33 cellular contexts compared by ENCODE assay signal in the genomic region with DNA sequence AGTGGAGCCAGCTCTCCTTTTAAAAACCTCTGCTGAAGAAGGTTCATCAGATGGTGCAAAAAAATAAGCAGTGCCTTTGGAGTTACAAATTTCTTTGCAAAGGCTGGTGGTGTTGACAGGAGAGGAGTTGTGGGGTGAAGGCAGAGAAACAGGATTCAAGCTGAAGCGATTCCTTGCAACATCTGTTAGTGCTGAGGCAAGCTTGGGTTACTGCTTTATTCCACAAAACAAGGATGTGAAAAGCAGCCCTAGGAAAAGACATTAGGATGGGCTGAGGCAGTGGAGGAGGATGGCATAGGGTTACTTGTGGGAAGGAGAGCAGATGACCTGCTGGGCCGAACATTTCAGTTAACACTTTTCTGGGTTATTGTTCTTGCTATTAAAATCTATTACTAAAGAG.
A peak's percentile ranks its signal among the peaks of the same experiment; 100 is the strongest.
DNase-seq lines count a peak whose midpoint lies in the region; ATAC-seq, FAIRE-seq and TF ChIP-seq lines count a peak whose summit lies in the region.
"Had no signal": no experiment of that assay in that cellular context is flagged by ENCODE, and none has a peak within 500 bp of the region (broad histone marks: within the 10 kb centered on the region; RNA-seq: fewer than 3 reads in every experiment).

No MANE protein-coding gene starts in this region.

- no peaks in the 10 kb centered on the region for H4K20me1 ChIP-seq in IMR-90 (ENCODE audit: insufficient read depth, low read length)

- ATAC-seq in IMR-90 (ENCODE audit: low read depth) (0 out of 2 replicates have a peak, but pooled peaks have one; percentile 17), left ventricle myocardium superior (peak; percentile 39), left lobe of liver (no peak)
- ATAC-seq: activated CD8-positive, alpha-beta T cell treated with anti-CD3 and anti-CD28 coated beads for 36 hours; activated T-helper 17 cell treated with anti-CD3 and anti-CD28 coated beads, Interleukin-2, amount 50 U/mL, for 72 hours; upper lobe of right lung had no signal

- H2BK20ac ChIP-seq in IMR-90 (ENCODE audit: low read depth, low read length): no peak overlapping the region

- H3K9ac ChIP-seq in IMR-90 (ENCODE audit: low read depth, low read length): no peak overlapping the region
- H3K9ac ChIP-seq: parathyroid adenoma had no signal

- no peaks in the 10 kb centered on the region for H3K27me3 ChIP-seq in IMR-90 (ENCODE audit: control insufficient read depth, insufficient read depth, low read length)
- H3K27me3 ChIP-seq in ascending aorta: no peaks in the 10 kb centered on the region
- H3K27me3 ChIP-seq: breast epithelium, MG63, upper lobe of right lung had no signal

- DNase-seq in IMR-90 (no peak), ascending aorta (ENCODE audit: low spot score in 2 of 2) (no peak), left ventricle myocardium superior (no peak), skeletal muscle cell (ENCODE audit: low read depth) (peak; percentile 46), RKO (ENCODE audit: low spot score) (no peak), GM12891 (ENCODE audit: insufficient read length, low spot score) (no peak), left lobe of liver (ENCODE audit: low spot score) (no peak), NCI-H1436 (lab: John Stamatoyannopoulos, UW) (no peak)
- DNase-seq: activated CD4-positive, alpha-beta T cell treated with anti-CD3 and anti-CD28 coated beads for 1 hour; activated CD8-positive, alpha-beta T cell treated with anti-CD3 and anti-CD28 coated beads for 36 hours; activated naive CD4-positive, alpha-beta T cell treated with anti-CD3 and anti-CD28 coated beads, Interleukin-2, amount 50 U/mL, for 16 hours; amniotic stem cell; C1 segment of cervical spinal cord; DMS53; HCEC 1CT; head of caudate nucleus; KG1; kidney glomerular epithelial cell; mammary epithelial cell; MG63; NCI-H1105 treated with DMSO at 0.1 percent for 48 hours; NCI-H2029; NCI-H226; NCI-H526 treated with DMSO at 0.1 percent for 48 hours; PC-9; SIG-M5; stimulated activated CD4-positive, alpha-beta T cell treated with anti-CD3 and anti-CD28 coated beads, Interleukin-2, amount 100 ng/mL, for 48 hours; upper lobe of right lung had no signal

- no peak overlapping the region for H2BK120ac ChIP-seq in IMR-90 (ENCODE audit: low read depth, low read length)

- H3K79me1 ChIP-seq in IMR-90 (ENCODE audit: low read depth in 1 of 2, low read length in 2 of 2): no peaks in the 10 kb centered on the region

- TF ChIP-seq CTCF in IMR-90 (conservative IDR thresholded peaks at IDR 0.05; ENCODE audit: low read depth, low read length): no peak
- no peak for TF ChIP-seq CTCF in ascending aorta (IDR thresholded peaks at IDR 0.05)

- 0 out of 2 replicates have a peak overlapping the region, but pooled peaks have one; percentile 46 for H3K23ac ChIP-seq in IMR-90 (ENCODE audit: low read depth, low read length)

- intact Hi-C loops in IMR-90 (cut with micrococcal nuclease): no loop called here
- intact Hi-C loops in ascending aorta (cut with DNase I): no loop called here
- intact Hi-C loops in left ventricle myocardium superior (cut with micrococcal nuclease): no loop called here

- BruUV-seq in IMR-90 (replicated peaks; lab: Mats Ljungman, UMichigan): no TSS peak

- no peak overlapping the region for H2AFZ ChIP-seq in IMR-90 (replicated peaks; ENCODE audit: low read length, poor library complexity)
- H2AFZ ChIP-seq: parathyroid adenoma, PC-9 had no signal

- no peak overlapping the region for H3K4me3 ChIP-seq in IMR-90 (ENCODE audit: insufficient read depth, low read depth, low read length)
- H3K4me3 ChIP-seq in ascending aorta: no peak overlapping the region
- no peak overlapping the region for H3K4me3 ChIP-seq in skeletal muscle cell (ENCODE audit: low read depth, low read length)
- H3K4me3 ChIP-seq: breast epithelium, MG63, PC-9, upper lobe of right lung had no signal

- no peak overlapping the region; the same call in 1 of the 2 replicates for H3K14ac ChIP-seq in IMR-90 (replicated peaks; ENCODE audit: low read depth, low read length)

- H3K4me1 ChIP-seq in IMR-90 (ENCODE audit: control insufficient read depth, insufficient read depth, low read length): no peaks in the 10 kb centered on the region; the same call in 1 of the 2 replicates
- H3K4me1 ChIP-seq in ascending aorta: peaks cover 5 to 11% of the 10 kb centered on the region in 2 donors
- H3K4me1 ChIP-seq: breast epithelium, parathyroid adenoma, upper lobe of right lung had no signal

- in situ Hi-C loops in IMR-90 (cut with MboI; ENCODE audit: low sequenced_read_pairs): no loop called here

- no peak overlapping the region for H2BK5ac ChIP-seq in IMR-90 (ENCODE audit: low read depth, low read length, poor library complexity, severe bottlenecking)

- dilution Hi-C loops in IMR-90 (cut with HindIII; ENCODE audit: low sequenced_read_pairs, unreplicated experiment): no loop called here

- WGBS in IMR-90 (ENCODE audit: extremely low coverage in 2 of 2, insufficient read length in 1 of 2), 2 experiments: no CpG with 5 or more reads among the region's 2 CpGs

- no peak overlapping the region; the same call in 1 of the 2 replicates for H3K18ac ChIP-seq in IMR-90 (ENCODE audit: low read depth, low read length)

- no peak overlapping the region for H2AK5ac ChIP-seq in IMR-90 (ENCODE audit: low read depth, low read length)

- H3K36me3 ChIP-seq in IMR-90 (ENCODE audit: control insufficient read depth, insufficient read depth, low read length) (no peaks in the 10 kb centered on the region), ascending aorta (no peaks in the 10 kb centered on the region)
- H3K36me3 ChIP-seq: breast epithelium, MG63, upper lobe of right lung had no signal

- TF ChIP-seq POLR2A in IMR-90 (IDR thresholded peaks at IDR 0.05; ENCODE audit: low read depth, low read length) (no peak), GM12891 (IDR thresholded peaks at IDR 0.05; ENCODE audit: low read depth, low read length) (no peak)

- H3K56ac ChIP-seq in IMR-90 (ENCODE audit: extremely low read depth, insufficient read depth, low read length): no peak overlapping the region

- TF ChIP-seq RAD21 in IMR-90 (IDR thresholded peaks at IDR 0.05; ENCODE audit: low read length): no peak

- no peak overlapping the region for H2BK15ac ChIP-seq in IMR-90 (ENCODE audit: low read depth, low read length)

- no peak overlapping the region for H2AK9ac ChIP-seq in IMR-90 (replicated peaks; ENCODE audit: low read depth, low read length, poor library complexity)

- no peaks in the 10 kb centered on the region for H3K9me1 ChIP-seq in IMR-90 (ENCODE audit: insufficient read depth, low read length)

- no peak overlapping the region for H4K8ac ChIP-seq in IMR-90 (ENCODE audit: low read depth in 2 of 2, low read length in 2 of 2)

- POLR2A ChIA-PET in IMR-90 (lab: Charles Lee; ENCODE audit: unreplicated experiment): no interaction called here

- no peak overlapping the region for H4K91ac ChIP-seq in IMR-90 (ENCODE audit: insufficient read depth, low read depth, low read length)

- H4K5ac ChIP-seq in IMR-90 (ENCODE audit: low read depth, low read length): no peak overlapping the region; the same call in 1 of the 2 replicates

- H3K4ac ChIP-seq in IMR-90 (ENCODE audit: low read depth, low read length): no peak overlapping the region

- H3K27ac ChIP-seq in IMR-90 (ENCODE audit: insufficient read depth, low read length) (no peak overlapping the region), ascending aorta (peak overlapping the region; percentile 48 to 63)
- H3K27ac ChIP-seq: epithelial cell of prostate, HL-60, parathyroid adenoma, PC-9, upper lobe of right lung had no signal

- no peak for FAIRE-seq in GM12891 (lab: Jason Lieb, UNC)

- H3K4me2 ChIP-seq in IMR-90 (ENCODE audit: low read depth, low read length): no peak overlapping the region; the same call in 1 of the 2 replicates
- H3K4me2 ChIP-seq: PC-9 had no signal

- CTCF ChIA-PET in IMR-90 (lab: Yijun Ruan, JAX): no interaction called here

- H3K9me3 ChIP-seq in IMR-90 (ENCODE audit: control insufficient read depth, insufficient read depth, low read length) (no peaks in the 10 kb centered on the region), ascending aorta (no peaks in the 10 kb centered on the region)
- H3K9me3 ChIP-seq: breast epithelium, MG63, upper lobe of right lung had no signal

TF ChIP-seq in IMR-90, 13 proteins besides CTCF, POLR2A, EP300 and RAD21 (continues in another document):
- TF ChIP-seq, protein P1, sequence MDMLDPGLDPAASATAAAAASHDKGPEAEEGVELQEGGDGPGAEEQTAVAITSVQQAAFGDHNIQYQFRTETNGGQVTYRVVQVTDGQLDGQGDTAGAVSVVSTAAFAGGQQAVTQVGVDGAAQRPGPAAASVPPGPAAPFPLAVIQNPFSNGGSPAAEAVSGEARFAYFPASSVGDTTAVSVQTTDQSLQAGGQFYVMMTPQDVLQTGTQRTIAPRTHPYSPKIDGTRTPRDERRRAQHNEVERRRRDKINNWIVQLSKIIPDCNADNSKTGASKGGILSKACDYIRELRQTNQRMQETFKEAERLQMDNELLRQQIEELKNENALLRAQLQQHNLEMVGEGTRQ (IDR thresholded peaks at IDR 0.05; ENCODE audit: low read depth, low read length): no peak
- no peak for TF ChIP-seq MXI1 (IDR thresholded peaks at IDR 0.05; ENCODE audit: borderline replicate concordance, low read depth, low read length)
- no peak for TF ChIP-seq MAFK (IDR thresholded peaks at IDR 0.05; ENCODE audit: low read depth, low read length)
- TF ChIP-seq CEBPB (IDR thresholded peaks at IDR 0.05; ENCODE audit: low read depth, low read length): no peak

TF ChIP-seq in GM12891, 5 proteins besides CTCF, POLR2A, EP300 and RAD21:
- TF ChIP-seq TAF1 (IDR thresholded peaks at IDR 0.05; ENCODE audit: low read depth, low read length) (no peak), PAX5 (IDR thresholded peaks at IDR 0.05; ENCODE audit: insufficient read depth, low read length, severe bottlenecking) (no peak), POLR2AphosphoS5 (IDR thresholded peaks at IDR 0.05; ENCODE audit: low read depth, low read length) (no peak), POU2F2 (IDR thresholded peaks at IDR 0.05; ENCODE audit: low read depth, low read length) (no peak), SPI1 (IDR thresholded peaks at IDR 0.05; ENCODE audit: low read depth, low read length) (no peak)
